In the genomic region with DNA sequence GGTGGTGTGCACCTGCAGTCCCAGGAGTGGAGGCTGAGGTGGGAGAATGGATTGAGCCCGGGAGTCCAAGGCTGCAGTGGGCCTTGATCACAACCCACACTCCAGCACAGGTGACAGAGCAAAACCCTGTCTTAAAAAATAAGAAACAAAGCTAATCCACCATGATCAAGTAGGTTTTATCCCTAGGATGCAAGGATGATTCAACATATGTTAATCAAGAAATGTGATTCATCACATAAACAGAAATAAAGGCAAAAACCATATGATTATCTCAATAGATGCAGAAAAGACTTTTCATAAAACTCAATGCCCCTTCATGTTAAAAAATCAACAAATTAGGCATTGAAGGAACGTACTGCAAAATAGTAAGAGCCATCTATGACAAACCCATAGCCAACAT, we compare ENCODE assay signal across 34 cellular contexts. TPM values are rescaled to one million over a fixed set of nuclear protein-coding genes. Genes with fewer than 3 reads are reported as not detected.
"Had no signal": no experiment of that assay in that cellular context is flagged by ENCODE, and none has a peak within 500 bp of the region (broad histone marks: within the 10 kb centered on the region; RNA-seq: fewer than 3 reads in every experiment).

No MANE protein-coding gene starts in this region.

- H3K4me3 Mint-ChIP-seq: activated B cell treated with CpG ODN at 0.5 μM for 24 hours; activated CD4-positive, alpha-beta memory T cell treated with anti-CD3 and anti-CD28 coated beads for 36 hours; activated naive CD4-positive, alpha-beta T cell treated with anti-CD3 and anti-CD28 coated beads, Interleukin-2, amount 10 ng/mL, durations not matched to agents 7 days and 5 days; activated naive CD8-positive, alpha-beta T cell; activated naive CD8-positive, alpha-beta T cell treated with anti-CD3 and anti-CD28 coated beads, Interleukin-2, amount 50 U/mL, for 24 hours; activated T-cell treated with anti-CD3 and anti-CD28 coated beads, Interleukin-2, amount 50 U/mL, for 4 hours; activated T-helper 1 cell treated with anti-CD3 and anti-CD28 coated beads, Interleukin-12 subunit alpha, Interleukin-12 subunit beta, Interleukin-2, Interleukin-4 antibody, amounts not matched to agents 30 ng/mL and 10 ng/mL and 1 ng/mL, durations not matched to agents 14 hours and 24 hours and 36 hours; brain had no signal

- H3K4me3 ChIP-seq: MG63, Peyer's patch, SJSA1 had no signal

- ATAC-seq: activated naive CD8-positive, alpha-beta T cell treated with anti-CD3 and anti-CD28 coated beads, Interleukin-2, amount 50 U/mL, for 24 hours; activated T-cell treated with anti-CD3 and anti-CD28 coated beads, Interleukin-2, amount 50 U/mL, for 4 hours had no signal

- H3K36me3 ChIP-seq: Peyer's patch, SJSA1 had no signal

- H3K9me3 Mint-ChIP-seq: activated B cell treated with CpG ODN at 0.5 μM for 24 hours; activated CD4-positive, alpha-beta memory T cell treated with anti-CD3 and anti-CD28 coated beads for 36 hours; activated naive CD4-positive, alpha-beta T cell treated with anti-CD3 and anti-CD28 coated beads, Interleukin-2, amount 10 ng/mL, durations not matched to agents 7 days and 5 days; activated naive CD8-positive, alpha-beta T cell treated with anti-CD3 and anti-CD28 coated beads, Interleukin-2, amount 50 U/mL, for 24 hours; activated T-cell treated with anti-CD3 and anti-CD28 coated beads, Interleukin-2, amount 50 U/mL, for 4 hours; activated T-helper 1 cell treated with anti-CD3 and anti-CD28 coated beads, Interleukin-12 subunit alpha, Interleukin-12 subunit beta, Interleukin-2, Interleukin-4 antibody, amounts not matched to agents 30 ng/mL and 10 ng/mL and 1 ng/mL, durations not matched to agents 14 hours and 24 hours and 36 hours; brain had no signal

- H3K27me3 Mint-ChIP-seq: activated CD4-positive, alpha-beta memory T cell treated with anti-CD3 and anti-CD28 coated beads for 36 hours; activated naive CD4-positive, alpha-beta T cell treated with anti-CD3 and anti-CD28 coated beads, Interleukin-2, amount 10 ng/mL, durations not matched to agents 7 days and 5 days had no signal

- H3K4me1 ChIP-seq: Peyer's patch had no signal

- DNase-seq: activated B cell treated with CpG ODN at 0.5 μM for 24 hours; activated CD4-positive, alpha-beta memory T cell treated with anti-CD3 and anti-CD28 coated beads for 36 hours; activated CD4-positive, alpha-beta T cell treated with anti-CD3 and anti-CD28 coated beads for 4 hours; activated CD4-positive, alpha-beta T cell treated with anti-CD3 and anti-CD28 coated beads, Interleukin-2, amount 50 U/mL, for 1 hour; activated CD4-positive, CD25-positive, alpha-beta regulatory T cell treated with anti-CD3 and anti-CD28 coated beads, Interleukin-2, amount 50 U/mL, for 72 hours; activated CD8-positive, alpha-beta memory T cell treated with anti-CD3 and anti-CD28 coated beads, Interleukin-2, amount 50 U/mL, for 4 hours; activated gamma-delta T cell treated with Interleukin-2 at 50 U/mL for 16 hours; activated naive CD4-positive, alpha-beta T cell treated with anti-CD3 and anti-CD28 coated beads, Interleukin-2, amount 10 ng/mL, durations not matched to agents 7 days and 5 days; activated naive CD8-positive, alpha-beta T cell treated with anti-CD3 and anti-CD28 coated beads, Interleukin-2, amount 50 U/mL, for 24 hours; activated T-cell treated with anti-CD3 and anti-CD28 coated beads for 4 hours; activated T-cell treated with anti-CD3 and anti-CD28 coated beads, Interleukin-2, amount 50 U/mL, for 4 hours; anterior cingulate cortex; central memory CD4-positive, alpha-beta T cell; MG63; NCI-H1048; NCI-H1105 treated with DMSO at 0.1 percent for 48 hours; NCI-H1436; NCI-H1694; NCI-H1930; NCI-H2081 treated with DMSO at 0.1 percent for 48 hours; NCI-H226; NCI-H446 treated with DMSO at 0.1 percent for 48 hours; NCI-H524; Peyer's patch; RPMI8226; SHP77 treated with DMSO at 0.1 percent for 48 hours; SW 1271; T-helper 1 cell; T-helper 2 cell; T-helper 9 cell had no signal

- H3K4me1 Mint-ChIP-seq: activated B cell treated with CpG ODN at 0.5 μM for 24 hours; activated naive CD4-positive, alpha-beta T cell treated with anti-CD3 and anti-CD28 coated beads, Interleukin-2, amount 10 ng/mL, durations not matched to agents 7 days and 5 days; activated naive CD8-positive, alpha-beta T cell treated with anti-CD3 and anti-CD28 coated beads, Interleukin-2, amount 50 U/mL, for 24 hours had no signal

- H3K36me3 Mint-ChIP-seq: activated CD4-positive, alpha-beta memory T cell treated with anti-CD3 and anti-CD28 coated beads for 36 hours; activated naive CD4-positive, alpha-beta T cell treated with anti-CD3 and anti-CD28 coated beads, Interleukin-2, amount 10 ng/mL, durations not matched to agents 7 days and 5 days; activated naive CD8-positive, alpha-beta T cell; brain had no signal

- H3K27me3 ChIP-seq: MG63, Peyer's patch, SJSA1 had no signal

- H3K9me3 ChIP-seq: MG63, Peyer's patch, SJSA1 had no signal

- H3K27ac Mint-ChIP-seq: activated B cell treated with CpG ODN at 0.5 μM for 24 hours; activated CD4-positive, alpha-beta memory T cell treated with anti-CD3 and anti-CD28 coated beads for 36 hours; activated naive CD4-positive, alpha-beta T cell treated with anti-CD3 and anti-CD28 coated beads, Interleukin-2, amount 10 ng/mL, durations not matched to agents 7 days and 5 days; activated naive CD8-positive, alpha-beta T cell; activated naive CD8-positive, alpha-beta T cell treated with anti-CD3 and anti-CD28 coated beads, Interleukin-2, amount 50 U/mL, for 24 hours; activated T-helper 1 cell treated with anti-CD3 and anti-CD28 coated beads, Interleukin-12 subunit alpha, Interleukin-12 subunit beta, Interleukin-2, Interleukin-4 antibody, amounts not matched to agents 30 ng/mL and 10 ng/mL and 1 ng/mL, durations not matched to agents 14 hours and 24 hours and 36 hours; brain had no signal

RNA-seq across cellular contexts. Expression of a gene that starts 58.1 kb away (rescaled TPM):
- total RNA-seq: activated T-helper 1 cell treated with anti-CD3 and anti-CD28 coated beads, Interleukin-12 subunit alpha, Interleukin-12 subunit beta, Interleukin-2, Interleukin-4 antibody, amounts not matched to agents 30 ng/mL and 10 ng/mL and 1 ng/mL, durations not matched to agents 14 hours and 24 hours and 36 hours had no signal
